12 cellular contexts compared by ENCODE assay signal in genomic region chr7:372939-373791, GRCh38.
A peak's percentile ranks its signal among the peaks of the same experiment; 100 is the strongest.
DNase-seq lines count a peak whose midpoint lies in the region; ATAC-seq and TF ChIP-seq lines count a peak whose summit lies in the region.
"Had no signal": no experiment of that assay in that cellular context is flagged by ENCODE, and none has a peak within 500 bp of the region (broad histone marks: within the 10 kb centered on the region; RNA-seq: fewer than 3 reads in every experiment).

No MANE protein-coding gene starts in this region.

- H3K27me3 Mint-ChIP-seq in activated T-cell treated with anti-CD3 and anti-CD28 coated beads, Interleukin-2, amount 50 U/mL, for 4 hours (ENCODE audit: low read depth): no peaks in the 10 kb centered on the region
- H3K27me3 Mint-ChIP-seq in activated T-cell treated with anti-CD3 and anti-CD28 coated beads, Interleukin-2, amount 50 U/mL, for 72 hours (ENCODE audit: low read depth): no peaks in the 10 kb centered on the region
- H3K27me3 Mint-ChIP-seq in WTC11 (ENCODE audit: low read depth): peaks cover 3% of the 10 kb centered on the region; the same call in 1 of the 2 replicates
- H3K27me3 Mint-ChIP-seq: naive B cell had no signal

- H3K9me3 ChIP-seq in liver (ENCODE audit: control insufficient read depth in 4 of 4, low read length in 3 of 4): no peaks in the 10 kb centered on the region
- no peaks in the 10 kb centered on the region for H3K9me3 ChIP-seq in stomach
- H3K9me3 ChIP-seq: tibial nerve had no signal

- TF ChIP-seq RAD21 in liver (IDR thresholded peaks at IDR 0.05): no peak

- ATAC-seq in activated T-cell treated with anti-CD3 and anti-CD28 coated beads, Interleukin-2, amount 50 U/mL, for 4 hours: no peak
- no peak for ATAC-seq in activated T-cell treated with anti-CD3 and anti-CD28 coated beads, Interleukin-2, amount 50 U/mL, for 72 hours (replicated peaks in 1 of 2)
- ATAC-seq in WTC11: no peak

- CTCF ChIA-PET in WTC11 (lab: Charles Lee): interaction anchor here (0.6 kb wide), 1 partner anchor 40 kb away, joined by 3 read pairs; no protein-coding TSS in a partner anchor

- no peaks in the 10 kb centered on the region for H3K36me3 Mint-ChIP-seq in activated T-cell treated with anti-CD3 and anti-CD28 coated beads, Interleukin-2, amount 50 U/mL, for 4 hours (ENCODE audit: insufficient read depth)
- no peaks in the 10 kb centered on the region for H3K36me3 Mint-ChIP-seq in activated T-cell treated with anti-CD3 and anti-CD28 coated beads, Interleukin-2, amount 50 U/mL, for 72 hours (ENCODE audit: insufficient read depth in 2 of 2)
- no peaks in the 10 kb centered on the region for H3K36me3 Mint-ChIP-seq in WTC11
- H3K36me3 Mint-ChIP-seq: naive B cell had no signal

- H3K27ac ChIP-seq in liver (ENCODE audit: low read depth in 1 of 2, low read length in 2 of 2) (peak overlapping the region in 1 of 2 donors; percentile 50), stomach (peak overlapping the region; percentile 67 to 88 (median 81))
- H3K27ac ChIP-seq: tibial nerve had no signal

- peak; percentile 3 for DNase-seq in activated T-cell treated with anti-CD3 and anti-CD28 coated beads, Interleukin-2, amount 50 U/mL, for 4 hours
- no peak for DNase-seq in activated T-cell treated with anti-CD3 and anti-CD28 coated beads, Interleukin-2, amount 50 U/mL, for 72 hours
- DNase-seq in WTC11 (ENCODE audit: low spot score) (peak; percentile 18), stomach (peak; percentile 90), HUDEP-2 (lab: John Stamatoyannopoulos, UW; ENCODE audit: unreplicated experiment in 76 of 76) (no peak), MV-4-11 (lab: John Stamatoyannopoulos, UW) (no peak), T1000 (lab: John Stamatoyannopoulos, UW) (no peak)
- DNase-seq: amniotic stem cell, naive B cell had no signal

- no peak for TF ChIP-seq EP300 in stomach (IDR thresholded peaks at IDR 0.05)

- H3K9me3 Mint-ChIP-seq in activated T-cell treated with anti-CD3 and anti-CD28 coated beads, Interleukin-2, amount 50 U/mL, for 4 hours: no peaks in the 10 kb centered on the region
- H3K9me3 Mint-ChIP-seq in activated T-cell treated with anti-CD3 and anti-CD28 coated beads, Interleukin-2, amount 50 U/mL, for 72 hours: no peaks in the 10 kb centered on the region
- no peaks in the 10 kb centered on the region for H3K9me3 Mint-ChIP-seq in WTC11
- H3K9me3 Mint-ChIP-seq: naive B cell had no signal

- H3K4me3 ChIP-seq in liver (ENCODE audit: low read depth in 1 of 3, low read length in 3 of 3): peak overlapping the region in 1 of 3 donors; percentile 18
- H3K4me3 ChIP-seq in stomach: no peak overlapping the region
- H3K4me3 ChIP-seq: skin epidermis, tibial nerve had no signal

- peaks cover 3 to 13% (median 9%) of the 10 kb centered on the region in 4 donors for H3K4me1 ChIP-seq in liver (ENCODE audit: control insufficient read depth in 4 of 4, insufficient read depth in 4 of 4, low read length in 3 of 4)
- peaks cover 23 to 60% (median 52%) of the 10 kb centered on the region in 4 donors for H3K4me1 ChIP-seq in stomach

- no peak overlapping the region for H3K27ac Mint-ChIP-seq in activated T-cell treated with anti-CD3 and anti-CD28 coated beads, Interleukin-2, amount 50 U/mL, for 72 hours
- no peak overlapping the region for H3K27ac Mint-ChIP-seq in WTC11

- no peak overlapping the region for H3K4me3 Mint-ChIP-seq in activated T-cell treated with anti-CD3 and anti-CD28 coated beads, Interleukin-2, amount 50 U/mL, for 4 hours
- H3K4me3 Mint-ChIP-seq in activated T-cell treated with anti-CD3 and anti-CD28 coated beads, Interleukin-2, amount 50 U/mL, for 72 hours: no peak overlapping the region
- H3K4me3 Mint-ChIP-seq in WTC11: no peak overlapping the region

- H3K9ac ChIP-seq in liver (ENCODE audit: low read depth in 1 of 2, low read length in 2 of 2): no peak overlapping the region

- H3K36me3 ChIP-seq in liver (ENCODE audit: control insufficient read depth in 4 of 4, insufficient read depth in 3 of 4, low read depth in 1 of 4, low read length in 3 of 4) (no peaks in the 10 kb centered on the region), stomach (no peaks in the 10 kb centered on the region)
- H3K36me3 ChIP-seq: tibial nerve had no signal

- WGBS in liver: 37% methylated on average over 39 of the region's 39 CpGs
- WGBS in stomach, 5 donors: 28 to 51% (median 33%) methylated on average over 37 to 39 of the region's 39 CpGs

- peak in 1 of 4 donors; percentile 32 for TF ChIP-seq POLR2A in stomach (IDR thresholded peaks at IDR 0.05)

- intact Hi-C loops in stomach (cut with DNase I; ENCODE audit: low total_unique reads): no loop called here

- H3K4me1 Mint-ChIP-seq in activated T-cell treated with anti-CD3 and anti-CD28 coated beads, Interleukin-2, amount 50 U/mL, for 4 hours (ENCODE audit: low read depth): no peaks in the 10 kb centered on the region
- no peaks in the 10 kb centered on the region for H3K4me1 Mint-ChIP-seq in activated T-cell treated with anti-CD3 and anti-CD28 coated beads, Interleukin-2, amount 50 U/mL, for 72 hours (ENCODE audit: low read depth)
- peaks cover 5% of the 10 kb centered on the region; the same call in 1 of the 2 replicates for H3K4me1 Mint-ChIP-seq in WTC11

- TF ChIP-seq CTCF in WTC11 (IDR thresholded peaks at IDR 0.05) (no peak), liver (IDR thresholded peaks at IDR 0.05; ENCODE audit: low read depth, low read length, missing input control) (no peak), stomach (IDR thresholded peaks at IDR 0.05) (no peak)

- POLR2A ChIA-PET in WTC11 (lab: Charles Lee): no interaction called here

- no peaks in the 10 kb centered on the region for H3K27me3 ChIP-seq in liver (ENCODE audit: control insufficient read depth in 4 of 4, insufficient read depth in 4 of 4, low read length in 3 of 4)
- H3K27me3 ChIP-seq in stomach: peaks cover 0 to 48% (median 8%) of the 10 kb centered on the region in 3 donors

TF ChIP-seq in WTC11, 78 proteins besides CTCF, POLR2A, EP300 and RAD21:
- TF ChIP-seq ZNF423 (CRISPR knock-in tag; IDR thresholded peaks at IDR 0.05): no peak
- no peak for TF ChIP-seq CREM (CRISPR knock-in tag; IDR thresholded peaks at IDR 0.05)
- no peak for TF ChIP-seq RELA (CRISPR knock-in tag; IDR thresholded peaks at IDR 0.05; ENCODE audit: borderline replicate concordance)
- TF ChIP-seq, protein P1, sequence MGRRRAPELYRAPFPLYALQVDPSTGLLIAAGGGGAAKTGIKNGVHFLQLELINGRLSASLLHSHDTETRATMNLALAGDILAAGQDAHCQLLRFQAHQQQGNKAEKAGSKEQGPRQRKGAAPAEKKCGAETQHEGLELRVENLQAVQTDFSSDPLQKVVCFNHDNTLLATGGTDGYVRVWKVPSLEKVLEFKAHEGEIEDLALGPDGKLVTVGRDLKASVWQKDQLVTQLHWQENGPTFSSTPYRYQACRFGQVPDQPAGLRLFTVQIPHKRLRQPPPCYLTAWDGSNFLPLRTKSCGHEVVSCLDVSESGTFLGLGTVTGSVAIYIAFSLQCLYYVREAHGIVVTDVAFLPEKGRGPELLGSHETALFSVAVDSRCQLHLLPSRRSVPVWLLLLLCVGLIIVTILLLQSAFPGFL (CRISPR knock-in tag; IDR thresholded peaks at IDR 0.05; ENCODE audit: borderline replicate concordance): 0 out of 2 replicates have a peak, but pooled peaks have one; percentile 33
- TF ChIP-seq ZNF512 (CRISPR knock-in tag; IDR thresholded peaks at IDR 0.05; ENCODE audit: borderline replicate concordance): no peak

TF ChIP-seq in liver, 16 proteins besides CTCF, POLR2A, EP300 and RAD21:
- TF ChIP-seq FOXA2 (IDR thresholded peaks at IDR 0.05) (no peak), RXRA (IDR thresholded peaks at IDR 0.05) (no peak), HNF4G (IDR thresholded peaks at IDR 0.05) (no peak), ZBTB33 (IDR thresholded peaks at IDR 0.05) (no peak), SP1 (IDR thresholded peaks at IDR 0.05) (peak; percentile 33), YY1 (IDR thresholded peaks at IDR 0.05) (no peak), HNF4A (conservative IDR thresholded peaks at IDR 0.05) (peak in 1 of 2 donors; percentile 15), JUND (IDR thresholded peaks at IDR 0.05) (no peak), EGR1 (IDR thresholded peaks at IDR 0.05; ENCODE audit: low read depth in 2 of 2) (no peak), FOXA1 (IDR thresholded peaks at IDR 0.05) (no peak)

Comparison
In these comparisons a context has a peak if more than half of its experiments do, and no peak if none do; other contexts are left out.
1. DNase-seq: peak in activated T-cell treated with anti-CD3 and anti-CD28 coated beads, Interleukin-2, amount 50 U/mL, for 4 hours (single experiment), WTC11 (single experiment) and stomach (single experiment); none in activated T-cell treated with anti-CD3 and anti-CD28 coated beads, Interleukin-2, amount 50 U/mL, for 72 hours (0 of 2), HUDEP-2 (0 of 76), MV-4-11 (single experiment) and T1000 (single experiment).